In genomic region chr17:15957206-15957605, GRCh38 we compare ENCODE assay signal across 1 cellular context.
A peak's percentile ranks its signal among the peaks of the same experiment; 100 is the strongest.
TF ChIP-seq lines count a peak whose summit lies in the region.

No MANE protein-coding gene starts in this region.

TF ChIP-seq in K562, 482 proteins besides CTCF, POLR2A, EP300 and RAD21 (continued from another document and continues in another):
- TF ChIP-seq CHD7 (IDR thresholded peaks at IDR 0.05; ENCODE audit: low read depth, low read length) (no peak), ASH1L (IDR thresholded peaks at IDR 0.05; ENCODE audit: borderline replicate concordance, low read depth, partially characterized antibody) (no peak), ZNF140 (CRISPR knock-in tag; IDR thresholded peaks at IDR 0.05) (no peak), JUNB (CRISPR knock-in tag; conservative IDR thresholded peaks at IDR 0.05) (no peak), THRAP3 (IDR thresholded peaks at IDR 0.05; ENCODE audit: borderline replicate concordance) (no peak), ZNF408 (CRISPR knock-in tag; IDR thresholded peaks at IDR 0.05; ENCODE audit: low read depth) (no peak), SIN3A (IDR thresholded peaks at IDR 0.05; ENCODE audit: borderline replicate concordance in 2 of 2, control insufficient read depth in 1 of 2, low read depth in 2 of 2, low read length in 2 of 2) (no peak), ZNF592 (IDR thresholded peaks at IDR 0.05) (0 out of 2 replicates have a peak, but pooled peaks have one; percentile 31), MNT (conservative IDR thresholded peaks at IDR 0.05) (no peak), DLX4 (CRISPR knock-in tag; IDR thresholded peaks at IDR 0.05) (no peak), DACH1 (IDR thresholded peaks at IDR 0.05; ENCODE audit: partially characterized antibody) (no peak), ZNF518B (CRISPR knock-in tag; IDR thresholded peaks at IDR 0.05) (no peak), TAF9B (IDR thresholded peaks at IDR 0.05; ENCODE audit: partially characterized antibody) (no peak), ADNP (tag; IDR thresholded peaks at IDR 0.05) (no peak), ZBTB17 (CRISPR knock-in tag; IDR thresholded peaks at IDR 0.05) (no peak), ELF4 (CRISPR knock-in tag; IDR thresholded peaks at IDR 0.05) (no peak), MBD1 (CRISPR knock-in tag; IDR thresholded peaks at IDR 0.05) (no peak), PRPF4 (IDR thresholded peaks at IDR 0.05; ENCODE audit: insufficient read depth, low read depth, low read length, poor library complexity, severe bottlenecking) (no peak), ATF4 (CRISPR knock-in tag; IDR thresholded peaks at IDR 0.05) (no peak), ZKSCAN3 (CRISPR knock-in tag; IDR thresholded peaks at IDR 0.05) (no peak), BHLHE40 (IDR thresholded peaks at IDR 0.05; ENCODE audit: low read length) (peak; percentile 50), ZBTB9 (CRISPR knock-in tag; IDR thresholded peaks at IDR 0.05) (no peak), IRF1 (CRISPR knock-in tag; IDR thresholded peaks at IDR 0.05; ENCODE audit: borderline replicate concordance) (no peak), C11orf30 (IDR thresholded peaks at IDR 0.05; ENCODE audit: low read depth) (peak; percentile 49)
